ENCODE assay signal across 1 cellular context in genomic region chr10:13586676-13587355, GRCh38.
TF ChIP-seq lines count a peak whose summit lies in the region.

Gene PRPF18, plus strand, starts transcription at chr10:13586965. Its CDS starts 122 bp downstream, at chr10:13587087.

TF ChIP-seq in liver, 16 proteins besides CTCF, POLR2A, EP300 and RAD21 (continued from another document):
- peak; percentile 54 for TF ChIP-seq SP1 (IDR thresholded peaks at IDR 0.05)
